24 cellular contexts compared by ENCODE assay signal in the genomic region with DNA sequence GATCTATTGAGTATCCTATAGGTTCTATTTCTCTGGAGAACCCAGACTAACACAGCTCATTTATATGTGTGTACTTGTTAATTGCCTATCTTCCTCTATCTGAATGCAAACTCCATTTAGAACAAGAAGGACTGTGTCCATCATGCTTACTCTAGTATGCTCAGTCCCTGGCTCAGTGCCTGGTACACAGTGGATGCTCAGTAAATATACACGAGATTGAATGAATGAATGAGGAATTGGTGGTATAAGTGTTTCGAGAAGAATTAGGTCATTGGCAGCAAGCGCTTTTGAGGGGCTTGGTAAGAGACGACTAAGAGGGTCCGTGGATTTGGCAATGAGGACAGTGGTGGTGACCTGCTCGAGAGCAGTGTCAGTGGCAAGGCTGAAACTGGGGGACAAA.
"Had no signal": no experiment of that assay in that cellular context is flagged by ENCODE, and none has a peak within 500 bp of the region (broad histone marks: within the 10 kb centered on the region; RNA-seq: fewer than 3 reads in every experiment).

No MANE protein-coding gene starts in this region.

- DNase-seq: dermis blood vessel endothelial cell; effector memory CD8-positive, alpha-beta T cell; erythroblast; esophagus squamous epithelium; foreskin melanocyte; kidney; mesenchymal stem cell; naive thymus-derived CD4-positive, alpha-beta T cell; psoas muscle; right cardiac atrium; sigmoid colon; stimulated activated CD4-positive, alpha-beta T cell treated with anti-CD3 and anti-CD28 coated beads, Interleukin-2, amount 100 ng/mL, for 24 hours; stimulated activated CD4-positive, alpha-beta T cell treated with anti-CD3 and anti-CD28 coated beads, Interleukin-4, amount 100 ng/mL, for 4 hours; stimulated activated naive CD8-positive, alpha-beta T cell treated with anti-CD3 and anti-CD28 coated beads, Interleukin-15, Interleukin-2, amounts not matched to agents 100 U/mL and 50 U/mL, for 24 hours; thyroid gland; trophoblast cell had no signal

- H3K9me3 Mint-ChIP-seq: effector memory CD8-positive, alpha-beta T cell; nephron; stimulated activated memory B cell treated with anti-CD40 and anti-IgM and Interleukin-4, amounts not matched to agents 10 μg/mL and 1 μg/mL and 100 μg/mL, for 72 hours had no signal

- H3K27ac Mint-ChIP-seq: effector memory CD8-positive, alpha-beta T cell; mesothelial cell of epicardium; naive thymus-derived CD4-positive, alpha-beta T cell; nephron; stimulated activated memory B cell treated with anti-CD40 and anti-IgM and Interleukin-4, amounts not matched to agents 10 μg/mL and 1 μg/mL and 100 μg/mL, for 72 hours had no signal

- H3K4me3 ChIP-seq: coronary artery, esophagus squamous epithelium, lung, psoas muscle, sigmoid colon, suprapubic skin, thyroid gland, vagina had no signal

- H3K27ac ChIP-seq: coronary artery, esophagus squamous epithelium, psoas muscle, sigmoid colon, suprapubic skin, thyroid gland, vagina had no signal

- H3K36me3 Mint-ChIP-seq: mesothelial cell of epicardium; stimulated activated memory B cell treated with anti-CD40 and anti-IgM and Interleukin-4, amounts not matched to agents 10 μg/mL and 1 μg/mL and 100 μg/mL, for 72 hours had no signal

- H3K4me3 Mint-ChIP-seq: effector memory CD8-positive, alpha-beta T cell; mesothelial cell of epicardium; naive thymus-derived CD4-positive, alpha-beta T cell; nephron; stimulated activated memory B cell treated with anti-CD40 and anti-IgM and Interleukin-4, amounts not matched to agents 10 μg/mL and 1 μg/mL and 100 μg/mL, for 72 hours had no signal

- H3K27me3 ChIP-seq: sigmoid colon, thyroid gland, vagina had no signal

- H3K9me3 ChIP-seq: psoas muscle, suprapubic skin, thyroid gland, vagina had no signal

- H3K36me3 ChIP-seq: esophagus squamous epithelium, sigmoid colon, suprapubic skin, thyroid gland, vagina had no signal

- ATAC-seq: effector memory CD8-positive, alpha-beta T cell; left lobe of liver; naive thymus-derived CD4-positive, alpha-beta T cell; psoas muscle; right cardiac atrium; stimulated activated memory B cell treated with anti-CD40 and anti-IgM and Interleukin-4, amounts not matched to agents 10 μg/mL and 1 μg/mL and 100 μg/mL, for 72 hours; stimulated activated naive CD8-positive, alpha-beta T cell treated with anti-CD3 and anti-CD28 coated beads, Interleukin-15, Interleukin-2, amounts not matched to agents 100 U/mL and 50 U/mL, for 24 hours had no signal

- H3K4me1 ChIP-seq: esophagus squamous epithelium, psoas muscle, suprapubic skin, thyroid gland, vagina had no signal

- H3K4me1 Mint-ChIP-seq: mesothelial cell of epicardium; stimulated activated memory B cell treated with anti-CD40 and anti-IgM and Interleukin-4, amounts not matched to agents 10 μg/mL and 1 μg/mL and 100 μg/mL, for 72 hours had no signal
